Comparison of ENCODE assay signal across 1 cellular context in the genomic region with DNA sequence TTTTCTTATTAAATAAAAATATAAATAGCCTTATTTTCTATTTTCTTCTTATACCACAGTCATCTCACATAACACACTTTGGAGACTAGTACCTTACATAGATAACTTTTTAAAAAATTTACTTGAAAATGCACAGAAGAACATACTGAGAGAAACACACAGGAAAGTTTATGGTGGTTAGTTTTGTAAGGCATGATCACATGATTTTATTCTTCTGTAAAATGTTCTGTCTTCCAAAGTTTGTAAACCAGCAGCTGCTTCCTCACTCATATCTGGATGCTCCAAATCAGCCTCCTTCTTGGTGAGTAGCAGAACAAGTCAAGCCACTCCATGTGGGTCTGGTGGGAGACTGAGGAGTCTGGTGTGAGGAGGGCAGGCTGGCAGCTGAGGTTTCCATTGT.
TF ChIP-seq lines count a peak whose summit lies in the region.

No MANE protein-coding gene starts in this region.

TF ChIP-seq in H1, 55 proteins besides CTCF, POLR2A, EP300 and RAD21:
- TF ChIP-seq JUND (IDR thresholded peaks at IDR 0.05; ENCODE audit: low read length), result no peak
- TF ChIP-seq TCF12 (IDR thresholded peaks at IDR 0.05; ENCODE audit: low read depth, low read length), result no peak
- no peak for TF ChIP-seq TEAD4 (IDR thresholded peaks at IDR 0.05; ENCODE audit: low read depth, low read length)
- TF ChIP-seq SP2 (IDR thresholded peaks at IDR 0.05; ENCODE audit: low read length), result no peak
- TF ChIP-seq JUN (IDR thresholded peaks at IDR 0.05; ENCODE audit: low read depth, low read length), result no peak
- TF ChIP-seq PHF8 (conservative IDR thresholded peaks at IDR 0.05; ENCODE audit: low read depth, low read length), result no peak
- TF ChIP-seq KDM4A (IDR thresholded peaks at IDR 0.05; ENCODE audit: low read depth, low read length, severe bottlenecking), result no peak
- no peak for TF ChIP-seq SP1 (IDR thresholded peaks at IDR 0.05; ENCODE audit: low read depth, low read length)
- TF ChIP-seq EZH2 (IDR thresholded peaks at IDR 0.05; ENCODE audit: low read depth, low read length, severe bottlenecking), result no peak
- TF ChIP-seq KDM5A (IDR thresholded peaks at IDR 0.05; ENCODE audit: low read length), result no peak
- TF ChIP-seq SUZ12 (IDR thresholded peaks at IDR 0.05; ENCODE audit: low read length), result no peak
- TF ChIP-seq POLR2AphosphoS5 (IDR thresholded peaks at IDR 0.05; ENCODE audit: low read depth, low read length), result no peak
- no peak for TF ChIP-seq KDM1A (IDR thresholded peaks at IDR 0.05; ENCODE audit: borderline replicate concordance, low read length)
- TF ChIP-seq GABPA (IDR thresholded peaks at IDR 0.05; ENCODE audit: borderline replicate concordance, insufficient read depth, low read length), result no peak
- no peak for TF ChIP-seq CREB1 (IDR thresholded peaks at IDR 0.05)
- TF ChIP-seq RNF2 (IDR thresholded peaks at IDR 0.05; ENCODE audit: borderline replicate concordance, low read depth, low read length, missing control alignments, poor library complexity, severe bottlenecking), result no peak
